In the genomic region with DNA sequence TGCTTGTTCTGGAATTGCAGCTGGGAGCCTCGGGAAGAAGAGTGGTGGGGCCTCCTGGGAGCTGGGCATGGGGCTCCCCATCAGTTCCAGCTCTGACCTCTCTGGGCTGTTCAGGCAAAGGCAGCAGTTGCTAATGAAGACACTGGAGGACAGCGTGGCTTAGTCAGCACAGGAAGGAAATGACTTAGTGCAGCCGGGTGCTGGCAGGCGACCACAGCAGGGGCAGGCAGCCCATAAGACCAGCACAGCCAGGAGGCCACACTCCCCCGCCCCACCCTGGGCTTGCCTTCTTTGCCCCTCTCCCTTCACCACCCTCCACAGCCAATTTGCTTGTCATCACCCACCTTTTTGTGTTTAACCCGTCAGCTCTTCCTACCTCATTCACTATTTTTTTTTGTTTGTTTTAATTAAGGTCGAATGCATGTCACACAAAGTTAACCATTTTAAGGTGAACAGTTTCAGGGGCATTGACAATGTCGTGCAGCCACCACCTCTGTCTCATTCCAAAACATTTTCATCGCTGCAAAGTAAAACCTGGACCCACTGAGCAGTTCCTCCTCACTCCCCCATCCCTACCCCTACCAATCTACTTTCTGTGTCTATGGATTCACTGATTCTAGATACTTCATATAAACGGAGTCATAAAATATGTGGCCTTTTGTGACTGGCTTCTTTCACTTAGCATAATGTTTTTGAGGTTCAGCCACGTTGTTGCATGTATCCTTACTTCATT, we compare ENCODE assay signal across 9 cellular contexts. TPM values are rescaled to one million over a fixed set of nuclear protein-coding genes. Genes with fewer than 3 reads are reported as not detected.
DNase-seq lines count a peak whose midpoint lies in the region; ATAC-seq and TF ChIP-seq lines count a peak whose summit lies in the region.
"Had no signal": no experiment of that assay in that cellular context is flagged by ENCODE, and none has a peak within 500 bp of the region (broad histone marks: within the 10 kb centered on the region; RNA-seq: fewer than 3 reads in every experiment).

No MANE protein-coding gene starts in this region.

- no peak for TF ChIP-seq POLR2A in thyroid gland (IDR thresholded peaks at IDR 0.05)

- no peak overlapping the region for H3K27ac ChIP-seq in thyroid gland

- peaks cover 14% of the 10 kb centered on the region for H3K4me1 Mint-ChIP-seq in T-helper 2 cell treated with Interferon-gamma antibody and Interleukin-4, amounts not matched to agents 5 μg/mL and 100 μg/mL, for 36 hours (ENCODE audit: low read depth)

- DNase-seq in AG10803 (ENCODE audit: low read depth) = peak; percentile 56
- peak; percentile 67 for DNase-seq in H7
- DNase-seq in T-helper 2 cell treated with Interferon-gamma antibody and Interleukin-4, amounts not matched to agents 5 μg/mL and 100 μg/mL, for 36 hours (ENCODE audit: low spot score) = peak; percentile 25
- peak; percentile 55 for DNase-seq in hepatic stellate cell (ENCODE audit: low spot score)
- DNase-seq in amniotic stem cell (lab: John Stamatoyannopoulos, UW) = no peak
- DNase-seq in DMS53 treated with DMSO at 0.1 percent for 48 hours (lab: John Stamatoyannopoulos, UW; ENCODE audit: unreplicated experiment) = no peak
- DNase-seq in thyroid gland = no peak

- H3K4me1 ChIP-seq in thyroid gland = no peaks in the 10 kb centered on the region

- intact Hi-C loops in thyroid gland (cut with DNase I) = no loop called here

- H3K27me3 Mint-ChIP-seq in T-helper 2 cell treated with Interferon-gamma antibody and Interleukin-4, amounts not matched to agents 5 μg/mL and 100 μg/mL, for 36 hours (ENCODE audit: low read depth) = peaks cover 38% of the 10 kb centered on the region

- 36 to 37% methylated on average over 11 of the region's 11 CpGs for WGBS in thyroid gland, 2 donors

- peak overlapping the region; percentile 35 for H3K4me3 Mint-ChIP-seq in T-helper 2 cell treated with Interferon-gamma antibody and Interleukin-4, amounts not matched to agents 5 μg/mL and 100 μg/mL, for 36 hours

- TF ChIP-seq CTCF in AG10803 (conservative IDR thresholded peaks at IDR 0.05; ENCODE audit: low read length) = no peak
- no peak for TF ChIP-seq CTCF in thyroid gland (IDR thresholded peaks at IDR 0.05)

- no peaks in the 10 kb centered on the region for H3K36me3 ChIP-seq in H7 (replicated peaks; ENCODE audit: control insufficient read depth, insufficient read depth, low read length)
- H3K36me3 ChIP-seq in thyroid gland = no peaks in the 10 kb centered on the region

- ATAC-seq in GM21360 (IDR thresholded peaks at IDR 0.05; ENCODE audit: unreplicated experiment) = no peak

- H3K36me3 Mint-ChIP-seq in T-helper 2 cell treated with Interferon-gamma antibody and Interleukin-4, amounts not matched to agents 5 μg/mL and 100 μg/mL, for 36 hours (ENCODE audit: low read depth) = no peaks in the 10 kb centered on the region

- no peaks in the 10 kb centered on the region for H3K9me3 ChIP-seq in thyroid gland

- H3K27me3 ChIP-seq in H7 (ENCODE audit: control insufficient read depth, insufficient read depth, low read length) (peaks cover 48% of the 10 kb centered on the region), thyroid gland (peaks cover 5% of the 10 kb centered on the region)

- peak overlapping the region; percentile 67 for H3K27ac Mint-ChIP-seq in T-helper 2 cell treated with Interferon-gamma antibody and Interleukin-4, amounts not matched to agents 5 μg/mL and 100 μg/mL, for 36 hours

- H3K9me3 Mint-ChIP-seq in T-helper 2 cell treated with Interferon-gamma antibody and Interleukin-4, amounts not matched to agents 5 μg/mL and 100 μg/mL, for 36 hours = no peaks in the 10 kb centered on the region

- H3K4me3 ChIP-seq in AG10803 (ENCODE audit: low read length) (no peak overlapping the region), H7 (ENCODE audit: insufficient read depth, low read depth, low read length) (no peak overlapping the region), thyroid gland (replicated peaks in 1 of 3) (no peak overlapping the region)

RNA-seq across cellular contexts. Expression of a gene that starts 10.9 kb away (rescaled TPM):
- total RNA-seq in H7 (2014; rRNA removed; shearing (Covaris generic)) = 0.17 and 0.67 TPM in 2 replicates
- under 1 TPM in 1 of 4 donors, not detected in 3; 0.11 TPM for total RNA-seq in thyroid gland
- total RNA-seq: ureter had no signal

RNA-seq across cellular contexts. Expression of a gene that starts 33.3 kb away (rescaled TPM):
- total RNA-seq in H7 (2014; rRNA removed; shearing (Covaris generic)) = 0.15 and 1.2 TPM in 2 replicates
- not detected for total RNA-seq in thyroid gland
- total RNA-seq: ureter had no signal

Comparison
In these comparisons a context has a peak if more than half of its experiments do, and no peak if none do; other contexts are left out.
1. DNase-seq: peak in AG10803 (single experiment), H7 (single experiment), T-helper 2 cell treated with Interferon-gamma antibody and Interleukin-4, amounts not matched to agents 5 μg/mL and 100 μg/mL, for 36 hours (single experiment) and hepatic stellate cell (single experiment); none in amniotic stem cell (single experiment), DMS53 treated with DMSO at 0.1 percent for 48 hours (single experiment) and thyroid gland (0 of 2).